2 cellular contexts compared by ENCODE assay signal in genomic region chr11:78414321-78415051, GRCh38.
A peak's percentile ranks its signal among the peaks of the same experiment; 100 is the strongest.
TF ChIP-seq lines count a peak whose summit lies in the region.

No MANE protein-coding gene starts in this region.

TF ChIP-seq in GM23338, 12 proteins besides CTCF, POLR2A, EP300 and RAD21 (continued from another document):
- TF ChIP-seq, protein P1, sequence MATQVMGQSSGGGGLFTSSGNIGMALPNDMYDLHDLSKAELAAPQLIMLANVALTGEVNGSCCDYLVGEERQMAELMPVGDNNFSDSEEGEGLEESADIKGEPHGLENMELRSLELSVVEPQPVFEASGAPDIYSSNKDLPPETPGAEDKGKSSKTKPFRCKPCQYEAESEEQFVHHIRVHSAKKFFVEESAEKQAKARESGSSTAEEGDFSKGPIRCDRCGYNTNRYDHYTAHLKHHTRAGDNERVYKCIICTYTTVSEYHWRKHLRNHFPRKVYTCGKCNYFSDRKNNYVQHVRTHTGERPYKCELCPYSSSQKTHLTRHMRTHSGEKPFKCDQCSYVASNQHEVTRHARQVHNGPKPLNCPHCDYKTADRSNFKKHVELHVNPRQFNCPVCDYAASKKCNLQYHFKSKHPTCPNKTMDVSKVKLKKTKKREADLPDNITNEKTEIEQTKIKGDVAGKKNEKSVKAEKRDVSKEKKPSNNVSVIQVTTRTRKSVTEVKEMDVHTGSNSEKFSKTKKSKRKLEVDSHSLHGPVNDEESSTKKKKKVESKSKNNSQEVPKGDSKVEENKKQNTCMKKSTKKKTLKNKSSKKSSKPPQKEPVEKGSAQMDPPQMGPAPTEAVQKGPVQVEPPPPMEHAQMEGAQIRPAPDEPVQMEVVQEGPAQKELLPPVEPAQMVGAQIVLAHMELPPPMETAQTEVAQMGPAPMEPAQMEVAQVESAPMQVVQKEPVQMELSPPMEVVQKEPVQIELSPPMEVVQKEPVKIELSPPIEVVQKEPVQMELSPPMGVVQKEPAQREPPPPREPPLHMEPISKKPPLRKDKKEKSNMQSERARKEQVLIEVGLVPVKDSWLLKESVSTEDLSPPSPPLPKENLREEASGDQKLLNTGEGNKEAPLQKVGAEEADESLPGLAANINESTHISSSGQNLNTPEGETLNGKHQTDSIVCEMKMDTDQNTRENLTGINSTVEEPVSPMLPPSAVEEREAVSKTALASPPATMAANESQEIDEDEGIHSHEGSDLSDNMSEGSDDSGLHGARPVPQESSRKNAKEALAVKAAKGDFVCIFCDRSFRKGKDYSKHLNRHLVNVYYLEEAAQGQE (IDR thresholded peaks at IDR 0.05; ENCODE audit: unreplicated experiment), result no peak
- TF ChIP-seq ZNF462 (CRISPR knock-in tag; IDR thresholded peaks at IDR 0.05) (no peak), ZNF114 (CRISPR knock-in tag; IDR thresholded peaks at IDR 0.05) (no peak), JUNB (IDR thresholded peaks at IDR 0.05; ENCODE audit: unreplicated experiment) (no peak), STAT1 (IDR thresholded peaks at IDR 0.05; ENCODE audit: unreplicated experiment) (no peak), EZH2phosphoT487 (IDR thresholded peaks at IDR 0.05; ENCODE audit: unreplicated experiment) (no peak), EZH2 (IDR thresholded peaks at IDR 0.05; ENCODE audit: low read depth, unreplicated experiment) (no peak), NANOG (IDR thresholded peaks at IDR 0.05; ENCODE audit: borderline replicate concordance) (no peak)
- TF ChIP-seq, protein P2, sequence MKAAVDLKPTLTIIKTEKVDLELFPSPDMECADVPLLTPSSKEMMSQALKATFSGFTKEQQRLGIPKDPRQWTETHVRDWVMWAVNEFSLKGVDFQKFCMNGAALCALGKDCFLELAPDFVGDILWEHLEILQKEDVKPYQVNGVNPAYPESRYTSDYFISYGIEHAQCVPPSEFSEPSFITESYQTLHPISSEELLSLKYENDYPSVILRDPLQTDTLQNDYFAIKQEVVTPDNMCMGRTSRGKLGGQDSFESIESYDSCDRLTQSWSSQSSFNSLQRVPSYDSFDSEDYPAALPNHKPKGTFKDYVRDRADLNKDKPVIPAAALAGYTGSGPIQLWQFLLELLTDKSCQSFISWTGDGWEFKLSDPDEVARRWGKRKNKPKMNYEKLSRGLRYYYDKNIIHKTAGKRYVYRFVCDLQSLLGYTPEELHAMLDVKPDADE (IDR thresholded peaks at IDR 0.05), result no peak

TF ChIP-seq in HepG2, 621 proteins besides CTCF, POLR2A, EP300 and RAD21 (continued from another document):
- TF ChIP-seq ARID3A (IDR thresholded peaks at IDR 0.05; ENCODE audit: low read depth, low read length) (0 out of 2 replicates have a peak, but pooled peaks have one; percentile 54), GZF1 (CRISPR knock-in tag; IDR thresholded peaks at IDR 0.05) (no peak)
TF ChIP-seq in HepG2: peak in this region for 1.
